ENCODE assay signal across 25 cellular contexts in the genomic region with DNA sequence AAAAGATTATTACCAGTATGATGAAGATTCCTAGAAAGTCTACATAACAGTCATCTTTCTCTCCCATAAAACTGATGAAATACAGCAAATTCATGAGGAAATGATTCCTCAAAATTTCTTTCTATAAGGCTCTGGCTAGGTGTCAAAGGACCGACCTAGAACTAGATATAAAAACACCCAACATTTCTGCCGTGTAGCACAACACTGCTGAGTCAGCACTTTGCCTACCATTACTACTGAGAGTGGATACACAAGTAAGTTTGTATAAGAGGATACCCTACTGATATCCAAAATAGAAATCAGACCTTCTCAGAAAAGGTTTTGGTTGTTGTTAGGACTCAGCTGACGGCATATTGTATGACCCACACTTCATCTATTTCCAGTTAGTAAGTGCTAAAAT. TPM values are rescaled to one million over a fixed set of nuclear protein-coding genes. Genes with fewer than 3 reads are reported as not detected.
DNase-seq lines count a peak whose midpoint lies in the region; ATAC-seq, FAIRE-seq and TF ChIP-seq lines count a peak whose summit lies in the region.
"Had no signal": no experiment of that assay in that cellular context is flagged by ENCODE, and none has a peak within 500 bp of the region (broad histone marks: within the 10 kb centered on the region; RNA-seq: fewer than 3 reads in every experiment).

No MANE protein-coding gene starts in this region.

- no peaks in the 10 kb centered on the region for H3K79me1 ChIP-seq in H9 (ENCODE audit: insufficient read depth, low read depth, low read length, poor library complexity, severe bottlenecking)

- no peak overlapping the region for H2BK15ac ChIP-seq in H9 (ENCODE audit: low read depth, low read length)

- H2BK5ac ChIP-seq in H9 (ENCODE audit: insufficient read length, low read length) = no peak overlapping the region

- H3K4me1 Mint-ChIP-seq in H9 = peaks cover 14 to 16% of the 10 kb centered on the region in 2 experiments
- peaks cover 12% of the 10 kb centered on the region for H3K4me1 Mint-ChIP-seq in mesothelial cell of epicardium
- H3K4me1 Mint-ChIP-seq: CD4-positive, CD25-positive, alpha-beta regulatory T cell had no signal

- CTCF ChIA-PET in A549 (lab: Yijun Ruan, JAX) = no interaction called here

- TF ChIP-seq POLR2A in A549 (IDR thresholded peaks at IDR 0.05; ENCODE audit: low read length) = no peak

- no peak overlapping the region for H2AFZ ChIP-seq in H9 (ENCODE audit: low read length)

- H3K36me3 Mint-ChIP-seq in H9 (ENCODE audit: insufficient read depth in 1 of 3, low read depth in 3 of 3) (peaks cover 0 to 19% (median 16%) of the 10 kb centered on the region in 3 experiments; a peak in 6 of 7 replicates), mesothelial cell of epicardium (no peaks in the 10 kb centered on the region)
- H3K36me3 Mint-ChIP-seq: CD4-positive, CD25-positive, alpha-beta regulatory T cell had no signal

- POLR2A ChIA-PET in A549 (lab: Yijun Ruan, JAX) = no interaction called here

- H3K27me3 Mint-ChIP-seq in H9 (ENCODE audit: low read depth) = no peaks in the 10 kb centered on the region
- H3K27me3 Mint-ChIP-seq in mesothelial cell of epicardium (ENCODE audit: low read depth) = no peaks in the 10 kb centered on the region
- H3K27me3 Mint-ChIP-seq: CD4-positive, CD25-positive, alpha-beta regulatory T cell had no signal

- no peak overlapping the region for H2BK120ac ChIP-seq in H9 (ENCODE audit: low read depth, low read length, poor library complexity, severe bottlenecking)

- no peak overlapping the region for H3K56ac ChIP-seq in H9 (ENCODE audit: insufficient read length, low read depth, low read length)

- DNase-seq in A549 (ENCODE audit: low read depth in 1 of 2, low spot score in 1 of 2) (no peak), H9 (no peak), brain pericyte (ENCODE audit: low read depth, low spot score) (peak; percentile 62), mesothelial cell of epicardium (ENCODE audit: low spot score in 2 of 2, unreplicated experiment in 2 of 2) (no peak), GOT3 (lab: John Stamatoyannopoulos, UW) (no peak)
- DNase-seq: 8988T; CD4-positive, CD25-positive, alpha-beta regulatory T cell; DMS153; DND-41; KBM-7; MV-4-11; NCI-H1105; NCI-H146; NCI-H1930; NCI-H2107; NCI-H524; NCI-H774; NK-92 treated with Interleukin-12 subunit alpha and Interleukin-12 subunit beta, amount 100 ng/mL, for 24 hours; PC-3 had no signal

- no peaks in the 10 kb centered on the region; the same call in 1 of the 2 replicates for H3K79me2 ChIP-seq in H9 (ENCODE audit: insufficient read depth, low read length)

- TF ChIP-seq EP300 in A549 (IDR thresholded peaks at IDR 0.05) = no peak

- H2BK12ac ChIP-seq in H9 (ENCODE audit: insufficient read length, low read depth, low read length) = no peak overlapping the region

- H3K27ac Mint-ChIP-seq in H9 (peak overlapping the region in 2 of 3 experiments; percentile 15 to 89; a peak in 2 of 7 replicates), mesothelial cell of epicardium (peak overlapping the region; percentile 54)
- H3K27ac Mint-ChIP-seq: CD4-positive, CD25-positive, alpha-beta regulatory T cell had no signal

- H3K23me2 ChIP-seq in H9 (ENCODE audit: insufficient read length, low read depth, low read length, poor library complexity, severe bottlenecking) = no peaks in the 10 kb centered on the region

- H3K4me2 ChIP-seq in A549 (no peak overlapping the region), H9 (ENCODE audit: insufficient read depth, insufficient read length, low read length) (no peak overlapping the region)
- H3K4me2 ChIP-seq: BLaER1 had no signal

- no peak overlapping the region for H3K23ac ChIP-seq in H9 (ENCODE audit: insufficient read length, low read depth, low read length)

- H2AK5ac ChIP-seq in H9 (ENCODE audit: insufficient read length, low read length) = no peak overlapping the region

- H4K5ac ChIP-seq in H9 (ENCODE audit: insufficient read length, low read depth, low read length) = no peak overlapping the region

- H3K9me3 Mint-ChIP-seq in H9 (peaks cover 0 to 32% of the 10 kb centered on the region in 2 experiments; a peak in 3 of 5 replicates), mesothelial cell of epicardium (no peaks in the 10 kb centered on the region)

- FAIRE-seq in A549 (lab: Jason Lieb, UNC) = no peak
- FAIRE-seq: GM19239 had no signal

- ATAC-seq in A549 (no peak), GM19463 (IDR thresholded peaks at IDR 0.05; ENCODE audit: unreplicated experiment) (no peak), HG02588 (IDR thresholded peaks at IDR 0.05; ENCODE audit: unreplicated experiment) (no peak)
- ATAC-seq: PC-3, SK-N-SH treated with all-trans-retinoic acid at 6 μM for 48 hours had no signal

- H3T11ph ChIP-seq in H9 (ENCODE audit: low read length) = no peak overlapping the region

- H3K4me1 ChIP-seq in A549 (no peaks in the 10 kb centered on the region), H9 (ENCODE audit: insufficient read depth, low read length) (peaks cover 2% of the 10 kb centered on the region; the same call in 1 of the 2 replicates)
- H3K4me1 ChIP-seq: BLaER1 had no signal

- H4K91ac ChIP-seq in H9 (ENCODE audit: insufficient read length, low read depth, low read length) = no peak overlapping the region

- no peak overlapping the region for H3K18ac ChIP-seq in H9 (ENCODE audit: insufficient read length, low read depth, low read length)

- H3K4ac ChIP-seq in H9 (ENCODE audit: low read depth, low read length) = no peak overlapping the region

- H3K27me3 ChIP-seq in H9 (ENCODE audit: insufficient read depth, low read length) = no peaks in the 10 kb centered on the region

- no peaks in the 10 kb centered on the region for H3K9me3 ChIP-seq in A549
- H3K9me3 ChIP-seq in H9 (ENCODE audit: control insufficient read depth, low read depth, low read length) = no peaks in the 10 kb centered on the region
- H3K9me3 ChIP-seq: BLaER1 had no signal

- no peak overlapping the region for H3K9ac ChIP-seq in H9 (ENCODE audit: extremely low read depth, insufficient read length, low read length)
- H3K9ac ChIP-seq: BLaER1 had no signal

- no peak for TF ChIP-seq RAD21 in A549 (conservative IDR thresholded peaks at IDR 0.05 in 1 of 2, IDR thresholded peaks at IDR 0.05 in 1 of 2)

- WGBS in A549 (ENCODE audit: missing lambda C conversion rate) = 51% methylated on average over 3 of the region's 3 CpGs
- WGBS in H9 (ENCODE audit: extremely low coverage, insufficient read length, low lambda C conversion rate) = no CpG with 5 or more reads among the region's 3 CpGs

- H3K14ac ChIP-seq in H9 (ENCODE audit: insufficient read depth, low read length) = no peak overlapping the region

- H2BK20ac ChIP-seq in H9 (ENCODE audit: low read depth, low read length, poor library complexity, severe bottlenecking) = no peak overlapping the region

- no peak overlapping the region for H4K8ac ChIP-seq in H9 (replicated peaks; ENCODE audit: insufficient read length, low read depth, low read length)

- H3K4me3 ChIP-seq in A549 = no peak overlapping the region
- H3K4me3 ChIP-seq: BLaER1 had no signal

- no peaks in the 10 kb centered on the region for H4K20me1 ChIP-seq in H9 (ENCODE audit: control insufficient read depth, insufficient read depth, insufficient read length)
- H4K20me1 ChIP-seq: BLaER1 had no signal

- H3K4me3 Mint-ChIP-seq in H9 (no peak overlapping the region), mesothelial cell of epicardium (no peak overlapping the region)
- H3K4me3 Mint-ChIP-seq: CD4-positive, CD25-positive, alpha-beta regulatory T cell had no signal

- TF ChIP-seq CTCF in A549 (IDR thresholded peaks at IDR 0.05) = no peak
- no peak for TF ChIP-seq CTCF in H9 (conservative IDR thresholded peaks at IDR 0.05)
- no peak for TF ChIP-seq CTCF in mesothelial cell of epicardium (IDR thresholded peaks at IDR 0.05; ENCODE audit: unreplicated experiment)

- H3K27ac ChIP-seq in A549 (no peak overlapping the region), H9 (ENCODE audit: insufficient read length, low read depth, low read length) (no peak overlapping the region)
- H3K27ac ChIP-seq: BLaER1 had no signal

TF ChIP-seq in A549, 52 proteins besides CTCF, POLR2A, EP300 and RAD21:
- TF ChIP-seq ESRRA (IDR thresholded peaks at IDR 0.05; ENCODE audit: borderline replicate concordance, low read length) = no peak
- TF ChIP-seq MAFK (IDR thresholded peaks at IDR 0.05; ENCODE audit: partially characterized antibody) = peak; percentile 94
- TF ChIP-seq, protein P1, sequence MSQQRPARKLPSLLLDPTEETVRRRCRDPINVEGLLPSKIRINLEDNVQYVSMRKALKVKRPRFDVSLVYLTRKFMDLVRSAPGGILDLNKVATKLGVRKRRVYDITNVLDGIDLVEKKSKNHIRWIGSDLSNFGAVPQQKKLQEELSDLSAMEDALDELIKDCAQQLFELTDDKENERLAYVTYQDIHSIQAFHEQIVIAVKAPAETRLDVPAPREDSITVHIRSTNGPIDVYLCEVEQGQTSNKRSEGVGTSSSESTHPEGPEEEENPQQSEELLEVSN (IDR thresholded peaks at IDR 0.05; ENCODE audit: borderline replicate concordance, low read depth) = no peak
- TF ChIP-seq HDAC2 (IDR thresholded peaks at IDR 0.05) = no peak

RNA-seq across cellular contexts. Expression of a gene that starts 24.7 kb away (rescaled TPM):
- 1.4 and 1.5 TPM in 2 replicates for polyA plus RNA-seq in A549 (2011; rRNA removed)
- 0.12 and 0.19 TPM in 2 replicates for polyA plus RNA-seq in A549 (2012; cell fraction: cytosol; rRNA removed)
- polyA plus RNA-seq in A549 (2012; cell fraction: nucleus; rRNA removed) = 0.10 and 0.11 TPM in 2 replicates
- 0.42 to 0.74 TPM (median 0.56 TPM) in 3 replicates for polyA plus RNA-seq in A549 (2017; fragmentation: RNase III; extraction: RNeasy Plus Mini Kit Qiagen cat#74134 plus additional on column Dnase treatment)
- polyA minus RNA-seq in A549 (2011; rRNA and poly(A)+ RNA removed) = 0.44 and 0.79 TPM in 2 replicates
- 26.0 and 26.4 TPM in 2 replicates for total RNA-seq in H9 (2021)
- total RNA-seq in mesothelial cell of epicardium = 11.1 to 11.8 TPM (median 11.8 TPM) in 3 replicates
- total RNA-seq: CD4-positive, CD25-positive, alpha-beta regulatory T cell; HT-29 had no signal
- polyA plus RNA-seq: CD4-positive, CD25-positive, alpha-beta regulatory T cell had no signal
